Comparison of ENCODE assay signal across 8 cellular contexts in the genomic region with DNA sequence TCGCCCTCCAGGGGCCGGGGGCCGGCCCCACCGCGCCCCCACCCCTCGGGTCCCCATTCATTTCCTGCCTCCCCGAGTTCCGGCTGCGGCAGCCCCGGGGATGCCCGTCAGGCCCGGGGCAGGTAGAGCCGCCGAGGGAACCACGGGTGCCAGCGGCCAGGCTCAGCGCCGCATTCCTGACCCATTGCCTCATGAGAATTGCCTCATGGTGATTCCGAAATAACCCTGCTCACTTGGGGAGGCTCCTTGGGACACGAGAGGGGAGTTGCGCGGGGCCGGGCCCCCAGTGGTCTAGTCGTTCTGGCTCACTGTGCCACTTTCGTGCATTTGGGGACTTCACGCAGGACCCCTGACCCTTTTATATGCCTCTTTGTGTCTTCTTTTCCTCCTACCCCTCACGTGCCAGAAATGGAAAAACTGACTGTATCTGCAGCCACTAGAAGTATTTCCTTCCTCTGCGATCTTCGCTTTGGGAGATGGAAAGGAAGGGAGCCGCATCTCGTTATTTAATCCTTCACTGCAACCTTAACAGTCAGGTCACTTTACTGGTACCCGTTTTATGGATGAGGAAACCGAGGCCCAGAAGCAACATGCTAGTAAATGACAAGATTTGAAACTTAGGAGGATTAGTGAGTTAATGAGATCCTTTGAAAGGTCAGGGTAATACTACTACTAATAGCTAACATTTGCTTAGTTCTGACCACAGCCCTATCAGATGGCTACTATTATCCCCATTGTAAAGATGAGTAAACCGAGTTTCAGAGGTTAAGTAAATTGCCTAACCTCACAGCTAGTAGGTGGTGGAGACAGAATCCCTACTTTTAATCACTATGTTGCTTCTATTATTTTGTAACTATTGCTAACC. TPM values are rescaled to one million over a fixed set of nuclear protein-coding genes. Genes with fewer than 3 reads are reported as not detected.
DNase-seq lines count a peak whose midpoint lies in the region; ATAC-seq and TF ChIP-seq lines count a peak whose summit lies in the region.

No MANE protein-coding gene starts in this region.

- H3K4me1 ChIP-seq in Loucy (ENCODE audit: insufficient read depth, low read length, poor library complexity, severe bottlenecking) (peaks cover 41% of the 10 kb centered on the region), heart left ventricle (peaks cover 3 to 60% (median 46%) of the 10 kb centered on the region in 12 donors)

- ATAC-seq in GM21528 (IDR thresholded peaks at IDR 0.05; ENCODE audit: low FRiP score, unreplicated experiment): peak; percentile 7
- peak; percentile 55 to 86 (median 83) for ATAC-seq in heart left ventricle
- ATAC-seq in HG02678 (IDR thresholded peaks at IDR 0.05; ENCODE audit: unreplicated experiment): no peak

- peak overlapping the region; percentile 87 for H3K9ac ChIP-seq in Loucy (ENCODE audit: low read depth, low read length, poor library complexity, severe bottlenecking)

- H2AFZ ChIP-seq in Loucy (ENCODE audit: low read length): peak overlapping the region; percentile 91

- no peak; the same call in 1 of the 2 replicates for TF ChIP-seq CTCF in Loucy (conservative IDR thresholded peaks at IDR 0.05; ENCODE audit: low read length)
- TF ChIP-seq CTCF in heart left ventricle (IDR thresholded peaks at IDR 0.05): peak in 2 of 12 donors; percentile 5 to 6

- peak overlapping the region; percentile 91 for H3K4me2 ChIP-seq in Loucy (ENCODE audit: low read depth, low read length, poor library complexity, severe bottlenecking)

- peaks cover 47% of the 10 kb centered on the region for H4K20me1 ChIP-seq in Loucy (ENCODE audit: insufficient read depth, low read length, poor library complexity, severe bottlenecking)

- peak; percentile 84 for DNase-seq in Daoy (ENCODE audit: low read depth)
- no peak for DNase-seq in activated naive CD8-positive, alpha-beta T cell treated with anti-CD3 and anti-CD28 coated beads for 36 hours
- DNase-seq in heart left ventricle: peak; percentile 67 to 81 (median 75)
- DNase-seq in posterior vena cava (ENCODE audit: low spot score): peak; percentile 88
- no peak for DNase-seq in activated effector memory CD4-positive, alpha-beta T cell treated with Interleukin-2 at 50 U/mL for 16 hours

- peak overlapping the region; percentile 88 to 100 (median 98) for H3K27ac ChIP-seq in heart left ventricle

- 4 to 7% (median 5%) methylated on average over 18 to 34 of the region's 34 CpGs for WGBS in heart left ventricle, 4 donors

- no peak for TF ChIP-seq POLR2A in heart left ventricle (IDR thresholded peaks at IDR 0.05)

- peaks cover 44% of the 10 kb centered on the region for H3K4me1 Mint-ChIP-seq in activated naive CD8-positive, alpha-beta T cell treated with anti-CD3 and anti-CD28 coated beads for 36 hours

- no peaks in the 10 kb centered on the region for H3K9me3 ChIP-seq in Loucy (ENCODE audit: insufficient read depth, low read depth, low read length)
- H3K9me3 ChIP-seq in heart left ventricle: no peaks in the 10 kb centered on the region

- H3K27me3 Mint-ChIP-seq in activated naive CD8-positive, alpha-beta T cell treated with anti-CD3 and anti-CD28 coated beads for 36 hours: no peaks in the 10 kb centered on the region

- H3K79me2 ChIP-seq in Loucy (ENCODE audit: insufficient read depth, low read length): peaks cover 61% of the 10 kb centered on the region

- H3F3A ChIP-seq in Loucy (ENCODE audit: low read depth): no peaks in the 10 kb centered on the region

- H3K9me3 Mint-ChIP-seq in activated naive CD8-positive, alpha-beta T cell treated with anti-CD3 and anti-CD28 coated beads for 36 hours: no peaks in the 10 kb centered on the region

- H3K36me3 Mint-ChIP-seq in activated naive CD8-positive, alpha-beta T cell treated with anti-CD3 and anti-CD28 coated beads for 36 hours: peaks cover 18% of the 10 kb centered on the region

- H3K4me3 ChIP-seq in Loucy (ENCODE audit: low read length, poor library complexity, severe bottlenecking) (peak overlapping the region; percentile 94), heart left ventricle (peak overlapping the region; percentile 77 to 100 (median 93))

- peak overlapping the region; percentile 97 for H3K27ac Mint-ChIP-seq in activated naive CD8-positive, alpha-beta T cell treated with anti-CD3 and anti-CD28 coated beads for 36 hours

- H3K4me3 Mint-ChIP-seq in activated naive CD8-positive, alpha-beta T cell treated with anti-CD3 and anti-CD28 coated beads for 36 hours: peak overlapping the region; percentile 95

- no peaks in the 10 kb centered on the region for H3K9me2 ChIP-seq in Loucy (replicated peaks; ENCODE audit: low read depth, low read length)

- no peaks in the 10 kb centered on the region for H3K36me3 ChIP-seq in Loucy (ENCODE audit: insufficient read depth, low read length)
- peaks cover 0 to 3% (median 0%) of the 10 kb centered on the region in 9 donors for H3K36me3 ChIP-seq in heart left ventricle

- H3K27me3 ChIP-seq in Loucy (ENCODE audit: insufficient read depth, low read length, poor library complexity, severe bottlenecking) (no peaks in the 10 kb centered on the region), heart left ventricle (no peaks in the 10 kb centered on the region)

- intact Hi-C loops in heart left ventricle (cut with DNase I): no loop called here
- intact Hi-C loops in posterior vena cava (cut with DNase I): no loop called here

RNA-seq across cellular contexts. Expression of gene PTPN11, which starts 0.8 kb away (rescaled TPM):
- total RNA-seq in Daoy (2014; rRNA removed; shearing (Covaris generic)): 107 and 108 TPM in 2 replicates
- total RNA-seq in activated naive CD8-positive, alpha-beta T cell treated with anti-CD3 and anti-CD28 coated beads for 36 hours: 100 to 1,000 TPM; 172 to 175 TPM
- 100 to 1,000 TPM; 102 to 197 (median 136) TPM for total RNA-seq in heart left ventricle
- 10 to 100 TPM; 35.9 to 60.3 TPM for polyA plus RNA-seq in heart left ventricle
- total RNA-seq in posterior vena cava: 100 to 1,000 TPM; 139 to 204 TPM

RNA-seq across cellular contexts. Expression of gene RPL6, which starts 10.1 kb away (rescaled TPM):
- 3,173 and 3,566 TPM in 2 replicates for total RNA-seq in Daoy (2014; rRNA removed; shearing (Covaris generic))
- 1,000 to 10,000 TPM; 2,009 to 2,101 TPM for total RNA-seq in activated naive CD8-positive, alpha-beta T cell treated with anti-CD3 and anti-CD28 coated beads for 36 hours
- total RNA-seq in heart left ventricle (100 to 1,000 TPM; 572 to 886 (median 746) TPM), posterior vena cava (100 to 1,000 TPM; 889 to 892 TPM)
- polyA plus RNA-seq in heart left ventricle: 1,000 to 10,000 TPM; 1,054 to 1,760 TPM

RNA-seq across cellular contexts. Expression of gene HECTD4, which starts 37.3 kb away (rescaled TPM):
- total RNA-seq in Daoy (2014; rRNA removed; shearing (Covaris generic)): 2.6 and 3.7 TPM in 2 replicates
- total RNA-seq in activated naive CD8-positive, alpha-beta T cell treated with anti-CD3 and anti-CD28 coated beads for 36 hours: 10 to 100 TPM; 15.8 to 17.8 TPM
- total RNA-seq in heart left ventricle: 10 to 100 TPM; 16.2 to 30.7 (median 23.9) TPM
- polyA plus RNA-seq in heart left ventricle: 10 to 100 TPM in 1 of 2 donors, 1 to 10 TPM in 1; 6.3 to 14.7 TPM
- 10 to 100 TPM; 46.7 to 47.9 TPM for total RNA-seq in posterior vena cava

Comparison
In these comparisons a context has a peak if more than half of its experiments do, and no peak if none do; other contexts are left out.
1. DNase-seq: peak in Daoy (single experiment), heart left ventricle (5 of 5) and posterior vena cava (single experiment); none in activated naive CD8-positive, alpha-beta T cell treated with anti-CD3 and anti-CD28 coated beads for 36 hours (single experiment) and activated effector memory CD4-positive, alpha-beta T cell treated with Interleukin-2 at 50 U/mL for 16 hours (single experiment).